8 cellular contexts compared by ENCODE assay signal in genomic region chr20:11891081-11891826, GRCh38. TPM values are rescaled to one million over a fixed set of nuclear protein-coding genes. Genes with fewer than 3 reads are reported as not detected.
DNase-seq lines count a peak whose midpoint lies in the region; ATAC-seq, FAIRE-seq and TF ChIP-seq lines count a peak whose summit lies in the region.

No MANE protein-coding gene starts in this region.

- no peak for TF ChIP-seq RAD21 in HepG2 (CRISPR knock-in tag; IDR thresholded peaks at IDR 0.05)

- H3K4me1 ChIP-seq in HepG2 (ENCODE audit: insufficient read depth, low read length) = peaks cover 45% of the 10 kb centered on the region

- peak in 1 of 2 experiments; percentile 68 for TF ChIP-seq POLR2A in HepG2 (IDR thresholded peaks at IDR 0.05; ENCODE audit: insufficient read depth in 1 of 2, low read depth in 2 of 2, low read length in 2 of 2)

- no peaks in the 10 kb centered on the region for H3K9me3 ChIP-seq in HepG2 (ENCODE audit: low read length)

- peak overlapping the region; percentile 90 for H3K4me2 ChIP-seq in HepG2 (ENCODE audit: low read depth, low read length)

- H3K4me3 ChIP-seq in HepG2 (replicated peaks in 1 of 3; ENCODE audit: insufficient read depth in 1 of 3, low read depth in 2 of 3, low read length in 3 of 3) = peak overlapping the region; percentile 89 to 93 (median 91)

- no peak overlapping the region for H3K27ac Mint-ChIP-seq in stimulated activated memory B cell treated with anti-CD40 and anti-IgM and Interleukin-4, amounts not matched to agents 10 μg/mL and 1 μg/mL and 100 μg/mL, for 72 hours

- H3K27me3 Mint-ChIP-seq in stimulated activated memory B cell treated with anti-CD40 and anti-IgM and Interleukin-4, amounts not matched to agents 10 μg/mL and 1 μg/mL and 100 μg/mL, for 72 hours = peaks cover 10% of the 10 kb centered on the region

- no TSS peak for BruUV-seq in HepG2 (replicated peaks; lab: Mats Ljungman, UMichigan)

- intact Hi-C loops in HepG2 (cut with micrococcal nuclease; ENCODE audit: unreplicated experiment) = loop anchor here (5.0 kb wide), 2 partner anchors 91 to 214 kb away; no protein-coding TSS in a partner anchor

- peak; percentile 38; the same call in 1 of the 2 replicates for TF ChIP-seq CTCF in HepG2 (CRISPR knock-in tag; IDR thresholded peaks at IDR 0.05)

- H3K9me3 Mint-ChIP-seq in stimulated activated memory B cell treated with anti-CD40 and anti-IgM and Interleukin-4, amounts not matched to agents 10 μg/mL and 1 μg/mL and 100 μg/mL, for 72 hours = peaks cover 9% of the 10 kb centered on the region

- CTCF ChIA-PET in HepG2 (lab: Yijun Ruan, JAX; ENCODE audit: low intra/inter-chr PET ratio, low total read pairs) = no interaction called here

- H2AFZ ChIP-seq in HepG2 (ENCODE audit: low read length) = no peak overlapping the region

- H3K9ac ChIP-seq in HepG2 (ENCODE audit: insufficient read depth, low read depth, low read length) = peak overlapping the region; percentile 86

- H3K36me3 ChIP-seq in HepG2 (replicated peaks in 1 of 2; ENCODE audit: control insufficient read depth in 1 of 2, insufficient read depth in 2 of 2, low read length in 2 of 2) = no peaks in the 10 kb centered on the region

- whole genome bisulfite sequencing in HepG2 (ENCODE audit: low lambda C conversion rate) = 3% methylated on average over 28 of the region's 73 CpGs

- no peaks in the 10 kb centered on the region for H3K36me3 Mint-ChIP-seq in stimulated activated memory B cell treated with anti-CD40 and anti-IgM and Interleukin-4, amounts not matched to agents 10 μg/mL and 1 μg/mL and 100 μg/mL, for 72 hours

- peak; percentile 79 for ATAC-seq in HepG2
- ATAC-seq in stimulated activated memory B cell treated with anti-CD40 and anti-IgM and Interleukin-4, amounts not matched to agents 10 μg/mL and 1 μg/mL and 100 μg/mL, for 72 hours = peak; percentile 52

- DNase-seq in C1 segment of cervical spinal cord (lab: John Stamatoyannopoulos, UW) = peak in 12 of 14 donors; percentile 45 to 90 (median 68)
- peak; percentile 17 for DNase-seq in GM19239 (ENCODE audit: insufficient read length, low spot score)
- DNase-seq in HT-29 (ENCODE audit: low spot score) = peak; percentile 54
- peak; percentile 96 for DNase-seq in SK-MEL-5 (ENCODE audit: low read depth, low spot score)
- DNase-seq in dedifferentiated amniotic fluid mesenchymal stem cell (ENCODE audit: extremely low spot score) = peak; percentile 44
- peak; percentile 80 for DNase-seq in HepG2 (ENCODE audit: low spot score)
- no peak for DNase-seq in T1000 (lab: John Stamatoyannopoulos, UW)

- H3K79me2 ChIP-seq in HepG2 (ENCODE audit: insufficient read depth, low read length) = peaks cover 49% of the 10 kb centered on the region

- in situ Hi-C loops in SK-MEL-5 (cut with HindIII; ENCODE audit: low pct_unique_long_range_greater_than_20kb, low sequenced_read_pairs) = no loop called here
- in situ Hi-C loops in HepG2 (cut with HindIII; ENCODE audit: extremely low pct_ligation_motif_present, low pct_unique_long_range_greater_than_20kb) = no loop called here

- FAIRE-seq in GM19239 (lab: Jason Lieb, UNC) (no peak), HepG2 (lab: Jason Lieb, UNC) (no peak)

- H4K20me1 ChIP-seq in HepG2 (ENCODE audit: insufficient read depth, low read length) = peaks cover 14% of the 10 kb centered on the region

- POLR2A ChIA-PET in HepG2 (lab: Yijun Ruan, JAX) = interaction anchor here (1.0 kb wide), 1 partner anchor 10 kb away, joined by 4 read pairs; no protein-coding TSS in a partner anchor

- peak overlapping the region; percentile 81 for H3K27ac ChIP-seq in HepG2 (ENCODE audit: extremely low read length, insufficient read depth, low read length)

- no peaks in the 10 kb centered on the region; a peak in 1 of 5 replicates for H3K27me3 ChIP-seq in HepG2 (ENCODE audit: control insufficient read depth in 1 of 2, insufficient read depth in 2 of 2, low read length in 2 of 2)

- TF ChIP-seq EP300 in HepG2 (IDR thresholded peaks at IDR 0.05; ENCODE audit: low read depth in 2 of 2, low read length in 2 of 2) = no peak
- TF ChIP-seq EP300 in HepG2 (CRISPR knock-in tag; IDR thresholded peaks at IDR 0.05; ENCODE audit: borderline replicate concordance) = no peak

- H3K4me3 Mint-ChIP-seq in stimulated activated memory B cell treated with anti-CD40 and anti-IgM and Interleukin-4, amounts not matched to agents 10 μg/mL and 1 μg/mL and 100 μg/mL, for 72 hours = peak overlapping the region; percentile 48

- no peaks in the 10 kb centered on the region for H3K4me1 Mint-ChIP-seq in stimulated activated memory B cell treated with anti-CD40 and anti-IgM and Interleukin-4, amounts not matched to agents 10 μg/mL and 1 μg/mL and 100 μg/mL, for 72 hours

TF ChIP-seq in HepG2, 621 proteins besides CTCF, POLR2A, EP300 and RAD21 (continues in another document):
- TF ChIP-seq MED1 (CRISPR knock-in tag; IDR thresholded peaks at IDR 0.05) = no peak
- peak; percentile 69; the same call in 1 of the 2 replicates for TF ChIP-seq SAP130 (CRISPR knock-in tag; IDR thresholded peaks at IDR 0.05; ENCODE audit: low read depth)
- TF ChIP-seq ATF5 (CRISPR knock-in tag; IDR thresholded peaks at IDR 0.05; ENCODE audit: low read depth) = no peak
- TF ChIP-seq, protein P1, sequence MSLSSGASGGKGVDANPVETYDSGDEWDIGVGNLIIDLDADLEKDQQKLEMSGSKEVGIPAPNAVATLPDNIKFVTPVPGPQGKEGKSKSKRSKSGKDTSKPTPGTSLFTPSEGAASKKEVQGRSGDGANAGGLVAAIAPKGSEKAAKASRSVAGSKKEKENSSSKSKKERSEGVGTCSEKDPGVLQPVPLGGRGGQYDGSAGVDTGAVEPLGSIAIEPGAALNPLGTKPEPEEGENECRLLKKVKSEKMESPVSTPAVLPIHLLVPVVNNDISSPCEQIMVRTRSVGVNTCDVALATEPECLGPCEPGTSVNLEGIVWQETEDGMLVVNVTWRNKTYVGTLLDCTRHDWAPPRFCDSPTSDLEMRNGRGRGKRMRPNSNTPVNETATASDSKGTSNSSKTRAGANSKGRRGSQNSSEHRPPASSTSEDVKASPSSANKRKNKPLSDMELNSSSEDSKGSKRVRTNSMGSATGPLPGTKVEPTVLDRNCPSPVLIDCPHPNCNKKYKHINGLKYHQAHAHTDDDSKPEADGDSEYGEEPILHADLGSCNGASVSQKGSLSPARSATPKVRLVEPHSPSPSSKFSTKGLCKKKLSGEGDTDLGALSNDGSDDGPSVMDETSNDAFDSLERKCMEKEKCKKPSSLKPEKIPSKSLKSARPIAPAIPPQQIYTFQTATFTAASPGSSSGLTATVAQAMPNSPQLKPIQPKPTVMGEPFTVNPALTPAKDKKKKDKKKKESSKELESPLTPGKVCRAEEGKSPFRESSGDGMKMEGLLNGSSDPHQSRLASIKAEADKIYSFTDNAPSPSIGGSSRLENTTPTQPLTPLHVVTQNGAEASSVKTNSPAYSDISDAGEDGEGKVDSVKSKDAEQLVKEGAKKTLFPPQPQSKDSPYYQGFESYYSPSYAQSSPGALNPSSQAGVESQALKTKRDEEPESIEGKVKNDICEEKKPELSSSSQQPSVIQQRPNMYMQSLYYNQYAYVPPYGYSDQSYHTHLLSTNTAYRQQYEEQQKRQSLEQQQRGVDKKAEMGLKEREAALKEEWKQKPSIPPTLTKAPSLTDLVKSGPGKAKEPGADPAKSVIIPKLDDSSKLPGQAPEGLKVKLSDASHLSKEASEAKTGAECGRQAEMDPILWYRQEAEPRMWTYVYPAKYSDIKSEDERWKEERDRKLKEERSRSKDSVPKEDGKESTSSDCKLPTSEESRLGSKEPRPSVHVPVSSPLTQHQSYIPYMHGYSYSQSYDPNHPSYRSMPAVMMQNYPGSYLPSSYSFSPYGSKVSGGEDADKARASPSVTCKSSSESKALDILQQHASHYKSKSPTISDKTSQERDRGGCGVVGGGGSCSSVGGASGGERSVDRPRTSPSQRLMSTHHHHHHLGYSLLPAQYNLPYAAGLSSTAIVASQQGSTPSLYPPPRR (CRISPR knock-in tag; IDR thresholded peaks at IDR 0.05; ENCODE audit: borderline replicate concordance) = no peak
- TF ChIP-seq GZF1 (CRISPR knock-in tag; IDR thresholded peaks at IDR 0.05) = no peak
- TF ChIP-seq SP4 (CRISPR knock-in tag; IDR thresholded peaks at IDR 0.05) = peak; percentile 90
- peak; percentile 42; the same call in 1 of the 2 replicates for TF ChIP-seq ZNF589 (CRISPR knock-in tag; conservative IDR thresholded peaks at IDR 0.05)

RNA-seq across cellular contexts. Expression of gene BTBD3, which starts 26.4 kb away (rescaled TPM):
- total RNA-seq in HT-29 (2014; rRNA removed; shearing (Covaris generic)) = 20.3 and 26.7 TPM in 2 replicates
- 78.9 TPM in 2 replicates for total RNA-seq in SK-MEL-5 (2014; rRNA removed; shearing (Covaris generic))
- polyA plus RNA-seq in SK-MEL-5 (2015; cell fraction: cytosol; rRNA removed) = 68.0 and 92.7 TPM in 2 replicates
- polyA plus RNA-seq in SK-MEL-5 (2015; cell fraction: nucleus; rRNA removed) = 99.7 and 109 TPM in 2 replicates
- total RNA-seq in HepG2 (2016; rRNA removed; fragmentation: Illumina TruSeq; extraction: Trizol) = 32.2 and 48.7 TPM in 2 replicates
- total RNA-seq in HepG2 (2016; cell fraction: cytosol; rRNA removed; fragmentation: Illumina TruSeq; extraction: Trizol; ENCODE audit: low read depth) = 7.9 and 10.0 TPM in 2 replicates
- total RNA-seq in HepG2 (2016; cell fraction: insoluble cytoplasmic fraction; rRNA removed; fragmentation: Illumina TruSeq; extraction: Trizol) = 31.9 and 48.3 TPM in 2 replicates
- total RNA-seq in HepG2 (2016; cell fraction: membrane; rRNA removed; fragmentation: Illumina TruSeq; extraction: Trizol) = 29.9 and 30.3 TPM in 2 replicates
- total RNA-seq in HepG2 (2016; cell fraction: nucleus; rRNA removed; fragmentation: Illumina TruSeq; extraction: Trizol) = 45.4 and 45.9 TPM in 2 replicates
- 35.2 and 41.8 TPM in 2 replicates for polyA plus RNA-seq in HepG2 (2011; rRNA removed)
- 29.3 and 34.4 TPM in 2 replicates for polyA plus RNA-seq in HepG2 (2011; cell fraction: cytosol; rRNA removed)
- polyA plus RNA-seq in HepG2 (2011; cell fraction: nucleus; rRNA removed) = 44.3 and 48.4 TPM in 2 replicates
- 22.4 and 25.6 TPM in 2 replicates for polyA plus RNA-seq in HepG2 (2012)
- polyA plus RNA-seq in HepG2 (2016; cell fraction: cytosol; fragmentation: Illumina TruSeq; extraction: Trizol; ENCODE audit: low read depth) = 1.9 and 2.4 TPM in 2 replicates
- polyA plus RNA-seq in HepG2 (2016; cell fraction: insoluble cytoplasmic fraction; fragmentation: Illumina TruSeq; extraction: Trizol; ENCODE audit: low read depth) = 35.0 and 37.4 TPM in 2 replicates
- polyA plus RNA-seq in HepG2 (2016; cell fraction: membrane; fragmentation: Illumina TruSeq; extraction: Trizol; ENCODE audit: low read depth) = 14.1 and 14.7 TPM in 2 replicates
- 46.5 and 48.4 TPM in 2 replicates for polyA plus RNA-seq in HepG2 (2016; cell fraction: nucleus; fragmentation: Illumina TruSeq; extraction: Trizol; ENCODE audit: insufficient read depth, low read depth)
- polyA minus RNA-seq in HepG2 (2011; rRNA and poly(A)+ RNA removed; ENCODE audit: low replicate concordance) = 122 and 306 TPM in 2 replicates
- polyA minus RNA-seq in HepG2 (2011; cell fraction: cytosol; rRNA and poly(A)+ RNA removed) = 33.3 and 38.3 TPM in 2 replicates
- polyA minus RNA-seq in HepG2 (2011; cell fraction: nucleus; rRNA and poly(A)+ RNA removed) = 160 and 161 TPM in 2 replicates
